In genomic region chr1:6635161-6635909, GRCh38 we compare ENCODE assay signal across 1 cellular context.
TF ChIP-seq lines count a peak whose summit lies in the region.

No MANE protein-coding gene starts in this region.

TF ChIP-seq in HepG2, 621 proteins besides CTCF, POLR2A, EP300 and RAD21:
- TF ChIP-seq DZIP1 (CRISPR knock-in tag; IDR thresholded peaks at IDR 0.05), result no peak
- TF ChIP-seq HIVEP1 (CRISPR knock-in tag; IDR thresholded peaks at IDR 0.05), result no peak
- no peak for TF ChIP-seq ADNP (CRISPR knock-in tag; IDR thresholded peaks at IDR 0.05)
- no peak for TF ChIP-seq PHB2 (IDR thresholded peaks at IDR 0.05; ENCODE audit: partially characterized antibody)
- TF ChIP-seq MYPOP (CRISPR knock-in tag; IDR thresholded peaks at IDR 0.05), result no peak
- TF ChIP-seq AGO2 (optimal IDR thresholded peaks at IDR 0.05; ENCODE audit: low read depth, low read length), result no peak
- 0 out of 2 replicates have a peak, but pooled peaks have one; percentile 4 for TF ChIP-seq POLR2AphosphoS5 (IDR thresholded peaks at IDR 0.05; ENCODE audit: low read depth, low read length)
- TF ChIP-seq ZZZ3 (CRISPR knock-in tag; IDR thresholded peaks at IDR 0.05; ENCODE audit: borderline replicate concordance), result 0 out of 2 replicates have a peak, but pooled peaks have one; percentile 12
- TF ChIP-seq ELK4 (CRISPR knock-in tag; IDR thresholded peaks at IDR 0.05; ENCODE audit: borderline replicate concordance), result no peak
- no peak for TF ChIP-seq ZNF768 (CRISPR knock-in tag; IDR thresholded peaks at IDR 0.05)
- TF ChIP-seq TCF7 (IDR thresholded peaks at IDR 0.05; ENCODE audit: low read depth), result no peak
- no peak for TF ChIP-seq CBFB (CRISPR knock-in tag; IDR thresholded peaks at IDR 0.05)
- TF ChIP-seq ZNF124 (CRISPR knock-in tag; IDR thresholded peaks at IDR 0.05), result no peak
